ENCODE assay signal across 26 cellular contexts in genomic region chr9:83413367-83413766, GRCh38.
"Had no signal": no experiment of that assay in that cellular context is flagged by ENCODE, and none has a peak within 500 bp of the region (broad histone marks: within the 10 kb centered on the region; RNA-seq: fewer than 3 reads in every experiment).

No MANE protein-coding gene starts in this region.

- H3K4me3 Mint-ChIP-seq: activated CD4-positive, alpha-beta memory T cell treated with anti-CD3 and anti-CD28 coated beads, Interleukin-2, amount 10 ng/mL, durations not matched to agents 7 days and 5 days; activated CD4-positive, alpha-beta T cell treated with anti-CD3 and anti-CD28 coated beads for 36 hours; activated CD4-positive, alpha-beta T cell treated with anti-CD3 and anti-CD28 coated beads, Interleukin-2, amount 10 ng/mL, durations not matched to agents 7 days and 5 days; activated naive CD4-positive, alpha-beta T cell treated with anti-CD3 and anti-CD28 coated beads, Interleukin-2, amount 10 ng/mL, durations not matched to agents 7 days and 5 days; activated naive CD8-positive, alpha-beta T cell treated with anti-CD3 and anti-CD28 coated beads, Interleukin-2, amount 10 ng/mL, durations not matched to agents 7 days and 5 days; activated T-cell treated with anti-CD3 and anti-CD28 coated beads, Interleukin-2, amount 50 U/mL, for 24 hours; activated T-cell treated with anti-CD3 and anti-CD28 coated beads, Interleukin-2, amount 50 U/mL, for 72 hours; brain had no signal

- H3K9me3 Mint-ChIP-seq: activated CD4-positive, alpha-beta memory T cell treated with anti-CD3 and anti-CD28 coated beads, Interleukin-2, amount 10 ng/mL, durations not matched to agents 7 days and 5 days; activated CD4-positive, alpha-beta T cell treated with anti-CD3 and anti-CD28 coated beads, Interleukin-2, amount 10 ng/mL, durations not matched to agents 7 days and 5 days; activated naive CD4-positive, alpha-beta T cell treated with anti-CD3 and anti-CD28 coated beads, Interleukin-2, amount 10 ng/mL, durations not matched to agents 7 days and 5 days had no signal

- H3K9me3 ChIP-seq: ascending aorta, breast epithelium, colonic mucosa had no signal

- H3K4me3 ChIP-seq: breast epithelium, cardiac muscle cell, colonic mucosa had no signal

- H3K27ac Mint-ChIP-seq: activated CD4-positive, alpha-beta memory T cell treated with anti-CD3 and anti-CD28 coated beads, Interleukin-2, amount 10 ng/mL, durations not matched to agents 7 days and 5 days; activated CD4-positive, alpha-beta T cell treated with anti-CD3 and anti-CD28 coated beads for 36 hours; activated CD4-positive, alpha-beta T cell treated with anti-CD3 and anti-CD28 coated beads, Interleukin-2, amount 10 ng/mL, durations not matched to agents 7 days and 5 days; activated naive CD4-positive, alpha-beta T cell treated with anti-CD3 and anti-CD28 coated beads, Interleukin-2, amount 10 ng/mL, durations not matched to agents 7 days and 5 days; activated naive CD4-positive, alpha-beta T cell treated with anti-CD3 and anti-CD28 coated beads, Interleukin-2, amount 50 U/mL, for 72 hours; activated naive CD8-positive, alpha-beta T cell treated with anti-CD3 and anti-CD28 coated beads, Interleukin-2, amount 10 ng/mL, durations not matched to agents 7 days and 5 days; activated T-cell treated with anti-CD3 and anti-CD28 coated beads, Interleukin-2, amount 50 U/mL, for 24 hours; activated T-cell treated with anti-CD3 and anti-CD28 coated beads, Interleukin-2, amount 50 U/mL, for 72 hours; brain had no signal

- H3K36me3 Mint-ChIP-seq: activated naive CD4-positive, alpha-beta T cell treated with anti-CD3 and anti-CD28 coated beads, Interleukin-2, amount 10 ng/mL, durations not matched to agents 7 days and 5 days had no signal

- H3K4me1 Mint-ChIP-seq: activated CD4-positive, alpha-beta memory T cell treated with anti-CD3 and anti-CD28 coated beads, Interleukin-2, amount 10 ng/mL, durations not matched to agents 7 days and 5 days; activated CD4-positive, alpha-beta T cell treated with anti-CD3 and anti-CD28 coated beads for 36 hours; activated CD4-positive, alpha-beta T cell treated with anti-CD3 and anti-CD28 coated beads, Interleukin-2, amount 10 ng/mL, durations not matched to agents 7 days and 5 days; activated naive CD4-positive, alpha-beta T cell treated with anti-CD3 and anti-CD28 coated beads, Interleukin-2, amount 10 ng/mL, durations not matched to agents 7 days and 5 days; activated naive CD8-positive, alpha-beta T cell treated with anti-CD3 and anti-CD28 coated beads, Interleukin-2, amount 10 ng/mL, durations not matched to agents 7 days and 5 days; brain had no signal

- H3K36me3 ChIP-seq: ascending aorta, breast epithelium, cardiac muscle cell, colonic mucosa had no signal

- H3K27me3 Mint-ChIP-seq: activated CD4-positive, alpha-beta memory T cell treated with anti-CD3 and anti-CD28 coated beads, Interleukin-2, amount 10 ng/mL, durations not matched to agents 7 days and 5 days; activated CD4-positive, alpha-beta T cell treated with anti-CD3 and anti-CD28 coated beads, Interleukin-2, amount 10 ng/mL, durations not matched to agents 7 days and 5 days; activated naive CD4-positive, alpha-beta T cell treated with anti-CD3 and anti-CD28 coated beads, Interleukin-2, amount 10 ng/mL, durations not matched to agents 7 days and 5 days; activated naive CD8-positive, alpha-beta T cell treated with anti-CD3 and anti-CD28 coated beads, Interleukin-2, amount 10 ng/mL, durations not matched to agents 7 days and 5 days; activated T-cell treated with anti-CD3 and anti-CD28 coated beads, Interleukin-2, amount 50 U/mL, for 24 hours; brain had no signal

- H3K27ac ChIP-seq: breast epithelium, cardiac muscle cell, colonic mucosa, epithelial cell of prostate had no signal

- DNase-seq: activated CD4-positive, alpha-beta memory T cell treated with anti-CD3 and anti-CD28 coated beads, Interleukin-2, amount 10 ng/mL, durations not matched to agents 7 days and 5 days; activated CD4-positive, alpha-beta T cell treated with anti-CD3 and anti-CD28 coated beads for 36 hours; activated CD4-positive, alpha-beta T cell treated with anti-CD3 and anti-CD28 coated beads, Interleukin-2, amount 10 ng/mL, durations not matched to agents 7 days and 5 days; activated CD4-positive, alpha-beta T cell treated with anti-CD3 and anti-CD28 coated beads, Interleukin-2, amount 50 U/mL, for 4 hours; activated CD4-positive, CD25-positive, alpha-beta regulatory T cell; activated CD4-positive, CD25-positive, alpha-beta regulatory T cell treated with anti-CD3 and anti-CD28 coated beads, Interleukin-2, amount 50 U/mL, for 72 hours; activated CD8-positive, alpha-beta memory T cell treated with anti-CD3 and anti-CD28 coated beads, Interleukin-2, amount 50 U/mL, for 48 hours; activated gamma-delta T cell; activated naive CD4-positive, alpha-beta T cell; activated naive CD4-positive, alpha-beta T cell treated with anti-CD3 and anti-CD28 coated beads, Interleukin-2, amount 10 ng/mL, durations not matched to agents 7 days and 5 days; activated naive CD8-positive, alpha-beta T cell treated with anti-CD3 and anti-CD28 coated beads, Interleukin-2, amount 10 ng/mL, durations not matched to agents 7 days and 5 days; activated T-cell treated with anti-CD3 and anti-CD28 coated beads for 4 hours; activated T-cell treated with anti-CD3 and anti-CD28 coated beads, Interleukin-2, amount 50 U/mL, for 24 hours; activated T-cell treated with anti-CD3 and anti-CD28 coated beads, Interleukin-2, amount 50 U/mL, for 72 hours; central memory CD4-positive, alpha-beta T cell; cerebellar nuclear complex; colonic mucosa; effector CD8-positive, alpha-beta T cell; head of caudate nucleus; T-helper 2 cell had no signal

- H3K27me3 ChIP-seq: ascending aorta, breast epithelium, cardiac muscle cell, colonic mucosa had no signal

- ATAC-seq: activated CD4-positive, alpha-beta T cell treated with anti-CD3 and anti-CD28 coated beads for 36 hours; activated naive CD4-positive, alpha-beta T cell treated with anti-CD3 and anti-CD28 coated beads, Interleukin-2, amount 50 U/mL, for 72 hours; activated T-cell treated with anti-CD3 and anti-CD28 coated beads, Interleukin-2, amount 50 U/mL, for 72 hours had no signal
